Comparison of ENCODE assay signal across 13 cellular contexts in genomic region chr11:69983897-69984438, GRCh38.
"Had no signal": no experiment of that assay in that cellular context is flagged by ENCODE, and none has a peak within 500 bp of the region (broad histone marks: within the 10 kb centered on the region; RNA-seq: fewer than 3 reads in every experiment).

No MANE protein-coding gene starts in this region.

- ATAC-seq: esophagus mucosa; left lung; pancreas; stimulated activated naive CD8-positive, alpha-beta T cell treated with anti-CD3 and anti-CD28 coated beads, Interleukin-15, amount 100 ng/mL, for 72 hours had no signal

- H3K27ac Mint-ChIP-seq: activated naive CD8-positive, alpha-beta T cell; memory B cell; stimulated activated naive CD8-positive, alpha-beta T cell treated with anti-CD3 and anti-CD28 coated beads, Interleukin-15, amount 100 ng/mL, for 72 hours had no signal

- H3K4me1 ChIP-seq: pancreas, testis had no signal

- H3K27ac ChIP-seq: left lung, pancreas, testis had no signal

- H3K9me3 ChIP-seq: left lung, pancreas, testis had no signal

- DNase-seq: activated effector memory CD4-positive, alpha-beta T cell treated with anti-CD3 and anti-CD28 coated beads, Interleukin-2, amount 50 U/mL, for 16 hours; activated T-cell treated with anti-CD3 and anti-CD28 coated beads, Interleukin-2, amount 50 U/mL, for 1 hour; amygdala; cerebellar nuclear complex; left lung; pancreas; stimulated activated CD4-positive, alpha-beta T cell treated with anti-CD3 and anti-CD28 coated beads, Interleukin-15, amount 100 ng/mL, for 24 hours; stimulated activated CD4-positive, alpha-beta T cell treated with anti-CD3 and anti-CD28 coated beads, Interleukin-4, amount 100 ng/mL, for 4 hours; stimulated activated naive CD8-positive, alpha-beta T cell treated with anti-CD3 and anti-CD28 coated beads, Interleukin-15, amount 100 ng/mL, for 72 hours; testis had no signal

- H3K4me1 Mint-ChIP-seq: memory B cell; stimulated activated naive CD8-positive, alpha-beta T cell treated with anti-CD3 and anti-CD28 coated beads, Interleukin-15, amount 100 ng/mL, for 72 hours had no signal

- H3K27me3 ChIP-seq: testis had no signal

- H3K36me3 Mint-ChIP-seq: activated naive CD8-positive, alpha-beta T cell; memory B cell had no signal

- H3K9me3 Mint-ChIP-seq: stimulated activated naive CD8-positive, alpha-beta T cell treated with anti-CD3 and anti-CD28 coated beads, Interleukin-15, amount 100 ng/mL, for 72 hours had no signal

- H3K4me3 Mint-ChIP-seq: activated naive CD8-positive, alpha-beta T cell; memory B cell; stimulated activated naive CD8-positive, alpha-beta T cell treated with anti-CD3 and anti-CD28 coated beads, Interleukin-15, amount 100 ng/mL, for 72 hours had no signal

- H3K36me3 ChIP-seq: left lung, pancreas had no signal

- H3K4me3 ChIP-seq: left lung, pancreas, testis had no signal
